In genomic region chr10:1548146-1548545, GRCh38 we compare ENCODE assay signal across 14 cellular contexts.
"Had no signal": no experiment of that assay in that cellular context is flagged by ENCODE, and none has a peak within 500 bp of the region (broad histone marks: within the 10 kb centered on the region; RNA-seq: fewer than 3 reads in every experiment).

No MANE protein-coding gene starts in this region.

- H3K36me3 ChIP-seq: ovary, sigmoid colon, upper lobe of right lung had no signal

- H3K4me3 ChIP-seq: ovary, sigmoid colon, upper lobe of right lung had no signal

- H3K27me3 ChIP-seq: foreskin keratinocyte, ovary, sigmoid colon, upper lobe of right lung had no signal

- H3K9me3 ChIP-seq: ovary, upper lobe of right lung had no signal

- H3K27ac ChIP-seq: foreskin keratinocyte, ovary, sigmoid colon, upper lobe of right lung had no signal

- ATAC-seq: activated T-cell treated with anti-CD3 and anti-CD28 coated beads, Interleukin-2, amount 50 U/mL, for 72 hours; effector memory CD8-positive, alpha-beta T cell; foreskin keratinocyte; stimulated activated effector memory CD8-positive, alpha-beta T cell treated with anti-CD3 and anti-CD28 coated beads, Interleukin-12 subunit alpha, Interleukin-12 subunit beta, amount 100 ng/mL, for 72 hours; upper lobe of right lung had no signal

- H3K4me1 ChIP-seq: foreskin keratinocyte, sigmoid colon, upper lobe of right lung had no signal

- DNase-seq: activated CD4-positive, alpha-beta T cell treated with anti-CD3 and anti-CD28 coated beads, Interleukin-2, amount 10 ng/mL, durations not matched to agents 7 days and 5 days; activated CD4-positive, CD25-positive, alpha-beta regulatory T cell; activated CD8-positive, alpha-beta memory T cell treated with anti-CD3 and anti-CD28 coated beads, Interleukin-2, amount 50 U/mL, for 48 hours; activated T-cell treated with anti-CD3 and anti-CD28 coated beads, Interleukin-2, amount 50 U/mL, for 72 hours; dermis blood vessel endothelial cell; effector memory CD8-positive, alpha-beta T cell; foreskin keratinocyte; mesendoderm; ovary; stimulated activated CD4-positive, alpha-beta T cell treated with anti-CD3 and anti-CD28 coated beads, Interleukin-2, amount 100 ng/mL, for 24 hours; SW 1271; upper lobe of right lung had no signal
